In the genomic region with DNA sequence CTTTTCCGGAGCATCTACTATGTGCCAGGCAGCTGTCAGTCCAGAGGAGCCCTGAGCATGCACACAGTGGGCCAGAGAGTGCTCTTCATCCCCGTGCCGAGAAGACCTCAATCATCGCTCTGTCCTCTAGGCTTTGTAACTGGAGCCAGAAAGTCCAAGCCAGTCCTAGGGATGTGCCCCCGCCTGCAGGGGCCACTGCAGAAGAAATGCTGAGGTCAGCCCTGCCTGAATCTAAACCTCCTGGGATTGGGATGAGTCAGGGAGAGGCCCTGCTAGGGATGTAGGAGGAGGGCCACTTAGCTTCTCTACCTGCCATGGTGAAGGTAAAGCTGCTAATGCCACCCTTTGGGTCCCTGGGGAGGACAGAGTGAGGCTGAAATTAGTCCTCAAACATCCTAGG, we compare ENCODE assay signal across 2 cellular contexts.
TF ChIP-seq lines count a peak whose summit lies in the region.

No MANE protein-coding gene starts in this region.

TF ChIP-seq in GM23338, 12 proteins besides CTCF, POLR2A, EP300 and RAD21 (continues in another document):
- TF ChIP-seq EZH2 (IDR thresholded peaks at IDR 0.05; ENCODE audit: low read depth, unreplicated experiment) (no peak), EZH2phosphoT487 (IDR thresholded peaks at IDR 0.05; ENCODE audit: unreplicated experiment) (no peak), STAT1 (IDR thresholded peaks at IDR 0.05; ENCODE audit: unreplicated experiment) (no peak), ZNF114 (CRISPR knock-in tag; IDR thresholded peaks at IDR 0.05) (no peak), NANOG (IDR thresholded peaks at IDR 0.05; ENCODE audit: borderline replicate concordance) (no peak), CREB1 (CRISPR knock-in tag; IDR thresholded peaks at IDR 0.05; ENCODE audit: low read depth) (no peak), ZNF331 (CRISPR knock-in tag; IDR thresholded peaks at IDR 0.05; ENCODE audit: low read depth) (no peak), ETS1 (IDR thresholded peaks at IDR 0.05) (no peak)
- TF ChIP-seq, protein P1, sequence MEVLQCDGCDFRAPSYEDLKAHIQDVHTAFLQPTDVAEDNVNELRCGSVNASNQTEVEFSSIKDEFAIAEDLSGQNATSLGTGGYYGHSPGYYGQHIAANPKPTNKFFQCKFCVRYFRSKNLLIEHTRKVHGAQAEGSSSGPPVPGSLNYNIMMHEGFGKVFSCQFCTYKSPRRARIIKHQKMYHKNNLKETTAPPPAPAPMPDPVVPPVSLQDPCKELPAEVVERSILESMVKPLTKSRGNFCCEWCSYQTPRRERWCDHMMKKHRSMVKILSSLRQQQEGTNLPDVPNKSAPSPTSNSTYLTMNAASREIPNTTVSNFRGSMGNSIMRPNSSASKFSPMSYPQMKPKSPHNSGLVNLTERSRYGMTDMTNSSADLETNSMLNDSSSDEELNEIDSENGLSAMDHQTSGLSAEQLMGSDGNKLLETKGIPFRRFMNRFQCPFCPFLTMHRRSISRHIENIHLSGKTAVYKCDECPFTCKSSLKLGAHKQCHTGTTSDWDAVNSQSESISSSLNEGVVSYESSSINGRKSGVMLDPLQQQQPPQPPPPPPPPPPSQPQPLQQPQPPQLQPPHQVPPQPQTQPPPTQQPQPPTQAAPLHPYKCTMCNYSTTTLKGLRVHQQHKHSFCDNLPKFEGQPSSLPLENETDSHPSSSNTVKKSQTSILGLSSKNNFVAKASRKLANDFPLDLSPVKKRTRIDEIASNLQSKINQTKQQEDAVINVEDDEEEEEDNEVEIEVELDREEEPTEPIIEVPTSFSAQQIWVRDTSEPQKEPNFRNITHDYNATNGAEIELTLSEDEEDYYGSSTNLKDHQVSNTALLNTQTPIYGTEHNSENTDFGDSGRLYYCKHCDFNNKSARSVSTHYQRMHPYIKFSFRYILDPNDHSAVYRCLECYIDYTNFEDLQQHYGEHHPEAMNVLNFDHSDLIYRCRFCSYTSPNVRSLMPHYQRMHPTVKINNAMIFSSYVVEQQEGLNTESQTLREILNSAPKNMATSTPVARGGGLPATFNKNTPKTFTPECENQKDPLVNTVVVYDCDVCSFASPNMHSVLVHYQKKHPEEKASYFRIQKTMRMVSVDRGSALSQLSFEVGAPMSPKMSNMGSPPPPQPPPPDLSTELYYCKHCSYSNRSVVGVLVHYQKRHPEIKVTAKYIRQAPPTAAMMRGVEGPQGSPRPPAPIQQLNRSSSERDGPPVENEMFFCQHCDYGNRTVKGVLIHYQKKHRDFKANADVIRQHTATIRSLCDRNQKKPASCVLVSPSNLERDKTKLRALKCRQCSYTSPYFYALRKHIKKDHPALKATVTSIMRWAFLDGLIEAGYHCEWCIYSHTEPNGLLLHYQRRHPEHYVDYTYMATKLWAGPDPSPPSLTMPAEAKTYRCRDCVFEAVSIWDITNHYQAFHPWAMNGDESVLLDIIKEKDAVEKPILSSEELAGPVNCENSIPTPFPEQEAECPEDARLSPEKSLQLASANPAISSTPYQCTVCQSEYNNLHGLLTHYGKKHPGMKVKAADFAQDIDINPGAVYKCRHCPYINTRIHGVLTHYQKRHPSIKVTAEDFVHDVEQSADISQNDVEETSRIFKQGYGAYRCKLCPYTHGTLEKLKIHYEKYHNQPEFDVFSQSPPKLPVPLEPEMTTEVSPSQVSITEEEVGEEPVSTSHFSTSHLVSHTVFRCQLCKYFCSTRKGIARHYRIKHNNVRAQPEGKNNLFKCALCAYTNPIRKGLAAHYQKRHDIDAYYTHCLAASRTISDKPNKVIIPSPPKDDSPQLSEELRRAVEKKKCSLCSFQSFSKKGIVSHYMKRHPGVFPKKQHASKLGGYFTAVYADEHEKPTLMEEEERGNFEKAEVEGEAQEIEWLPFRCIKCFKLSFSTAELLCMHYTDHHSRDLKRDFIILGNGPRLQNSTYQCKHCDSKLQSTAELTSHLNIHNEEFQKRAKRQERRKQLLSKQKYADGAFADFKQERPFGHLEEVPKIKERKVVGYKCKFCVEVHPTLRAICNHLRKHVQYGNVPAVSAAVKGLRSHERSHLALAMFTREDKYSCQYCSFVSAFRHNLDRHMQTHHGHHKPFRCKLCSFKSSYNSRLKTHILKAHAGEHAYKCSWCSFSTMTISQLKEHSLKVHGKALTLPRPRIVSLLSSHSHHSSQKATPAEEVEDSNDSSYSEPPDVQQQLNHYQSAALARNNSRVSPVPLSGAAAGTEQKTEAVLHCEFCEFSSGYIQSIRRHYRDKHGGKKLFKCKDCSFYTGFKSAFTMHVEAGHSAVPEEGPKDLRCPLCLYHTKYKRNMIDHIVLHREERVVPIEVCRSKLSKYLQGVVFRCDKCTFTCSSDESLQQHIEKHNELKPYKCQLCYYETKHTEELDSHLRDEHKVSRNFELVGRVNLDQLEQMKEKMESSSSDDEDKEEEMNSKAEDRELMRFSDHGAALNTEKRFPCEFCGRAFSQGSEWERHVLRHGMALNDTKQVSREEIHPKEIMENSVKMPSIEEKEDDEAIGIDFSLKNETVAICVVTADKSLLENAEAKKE (CRISPR knock-in tag; IDR thresholded peaks at IDR 0.05) = no peak
- TF ChIP-seq, protein P2, sequence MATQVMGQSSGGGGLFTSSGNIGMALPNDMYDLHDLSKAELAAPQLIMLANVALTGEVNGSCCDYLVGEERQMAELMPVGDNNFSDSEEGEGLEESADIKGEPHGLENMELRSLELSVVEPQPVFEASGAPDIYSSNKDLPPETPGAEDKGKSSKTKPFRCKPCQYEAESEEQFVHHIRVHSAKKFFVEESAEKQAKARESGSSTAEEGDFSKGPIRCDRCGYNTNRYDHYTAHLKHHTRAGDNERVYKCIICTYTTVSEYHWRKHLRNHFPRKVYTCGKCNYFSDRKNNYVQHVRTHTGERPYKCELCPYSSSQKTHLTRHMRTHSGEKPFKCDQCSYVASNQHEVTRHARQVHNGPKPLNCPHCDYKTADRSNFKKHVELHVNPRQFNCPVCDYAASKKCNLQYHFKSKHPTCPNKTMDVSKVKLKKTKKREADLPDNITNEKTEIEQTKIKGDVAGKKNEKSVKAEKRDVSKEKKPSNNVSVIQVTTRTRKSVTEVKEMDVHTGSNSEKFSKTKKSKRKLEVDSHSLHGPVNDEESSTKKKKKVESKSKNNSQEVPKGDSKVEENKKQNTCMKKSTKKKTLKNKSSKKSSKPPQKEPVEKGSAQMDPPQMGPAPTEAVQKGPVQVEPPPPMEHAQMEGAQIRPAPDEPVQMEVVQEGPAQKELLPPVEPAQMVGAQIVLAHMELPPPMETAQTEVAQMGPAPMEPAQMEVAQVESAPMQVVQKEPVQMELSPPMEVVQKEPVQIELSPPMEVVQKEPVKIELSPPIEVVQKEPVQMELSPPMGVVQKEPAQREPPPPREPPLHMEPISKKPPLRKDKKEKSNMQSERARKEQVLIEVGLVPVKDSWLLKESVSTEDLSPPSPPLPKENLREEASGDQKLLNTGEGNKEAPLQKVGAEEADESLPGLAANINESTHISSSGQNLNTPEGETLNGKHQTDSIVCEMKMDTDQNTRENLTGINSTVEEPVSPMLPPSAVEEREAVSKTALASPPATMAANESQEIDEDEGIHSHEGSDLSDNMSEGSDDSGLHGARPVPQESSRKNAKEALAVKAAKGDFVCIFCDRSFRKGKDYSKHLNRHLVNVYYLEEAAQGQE (IDR thresholded peaks at IDR 0.05; ENCODE audit: unreplicated experiment) = no peak

TF ChIP-seq in K562, 482 proteins besides CTCF, POLR2A, EP300 and RAD21:
- peak; percentile 52; the same call in 1 of the 2 replicates for TF ChIP-seq ZKSCAN1 (IDR thresholded peaks at IDR 0.05; ENCODE audit: low read depth, low read length)
- TF ChIP-seq ZFX (CRISPR knock-in tag; IDR thresholded peaks at IDR 0.05) = no peak
